ENCODE assay signal across 1 cellular context in the genomic region with DNA sequence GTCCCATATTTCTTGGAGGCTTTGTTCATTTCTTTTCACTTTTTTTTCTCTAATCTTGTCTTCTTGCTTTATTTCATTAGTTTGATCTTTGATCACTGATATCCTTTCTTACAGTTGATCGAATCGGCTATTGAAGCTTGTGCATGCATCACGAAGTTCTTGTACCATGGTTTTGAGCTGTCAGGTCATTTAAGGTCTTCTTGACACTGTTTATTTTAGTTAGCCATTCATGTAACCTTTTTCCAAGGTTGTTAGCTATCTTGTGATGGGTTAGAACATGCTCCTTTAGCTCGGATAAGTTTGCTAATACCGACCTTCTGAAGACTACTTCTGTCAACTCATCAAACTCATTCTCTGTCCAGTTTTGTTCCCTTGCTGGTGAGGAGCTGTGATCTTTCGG.
A peak's percentile ranks its signal among the peaks of the same experiment; 100 is the strongest.
TF ChIP-seq lines count a peak whose summit lies in the region.

No MANE protein-coding gene starts in this region.

TF ChIP-seq in HepG2, 621 proteins besides CTCF, POLR2A, EP300 and RAD21:
- TF ChIP-seq NCOA2 (CRISPR knock-in tag; IDR thresholded peaks at IDR 0.05) (0 out of 2 replicates have a peak, but pooled peaks have one; percentile 28), MEIS1 (CRISPR knock-in tag; IDR thresholded peaks at IDR 0.05; ENCODE audit: borderline replicate concordance) (0 out of 2 replicates have a peak, but pooled peaks have one; percentile 4), THRA (CRISPR knock-in tag; IDR thresholded peaks at IDR 0.05; ENCODE audit: borderline replicate concordance) (peak; percentile 95; the same call in 1 of the 2 replicates), RARA (CRISPR knock-in tag; IDR thresholded peaks at IDR 0.05) (peak; percentile 18; the same call in 1 of the 2 replicates), RXRB (CRISPR knock-in tag; IDR thresholded peaks at IDR 0.05; ENCODE audit: borderline replicate concordance) (peak; percentile 84), ZEB1 (IDR thresholded peaks at IDR 0.05; ENCODE audit: insufficient replicate concordance, low read depth) (peak; percentile 7)
